ENCODE assay signal across 1 cellular context in the genomic region with DNA sequence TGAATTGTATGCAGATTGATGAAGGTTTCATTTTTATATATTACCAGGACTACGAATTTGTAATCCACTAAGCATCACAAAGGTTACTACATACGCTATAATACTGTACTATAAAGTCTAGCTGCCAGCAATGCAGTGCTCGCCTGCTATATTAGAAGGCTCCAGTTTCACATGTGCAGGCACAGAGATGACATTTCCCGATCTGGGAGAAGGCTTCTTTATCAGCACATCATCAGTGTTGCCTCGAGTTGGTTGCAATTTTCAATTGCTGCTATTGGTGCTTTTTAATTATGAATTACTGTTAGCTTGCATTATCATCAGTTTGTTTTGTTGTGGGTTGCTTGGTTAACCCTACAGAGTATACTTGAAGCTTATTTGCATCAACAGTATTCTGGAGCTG.
TF ChIP-seq lines count a peak whose summit lies in the region.

No MANE protein-coding gene starts in this region.

TF ChIP-seq in IMR-90, 13 proteins besides CTCF, POLR2A, EP300 and RAD21 (continued from another document):
- TF ChIP-seq, protein P1, sequence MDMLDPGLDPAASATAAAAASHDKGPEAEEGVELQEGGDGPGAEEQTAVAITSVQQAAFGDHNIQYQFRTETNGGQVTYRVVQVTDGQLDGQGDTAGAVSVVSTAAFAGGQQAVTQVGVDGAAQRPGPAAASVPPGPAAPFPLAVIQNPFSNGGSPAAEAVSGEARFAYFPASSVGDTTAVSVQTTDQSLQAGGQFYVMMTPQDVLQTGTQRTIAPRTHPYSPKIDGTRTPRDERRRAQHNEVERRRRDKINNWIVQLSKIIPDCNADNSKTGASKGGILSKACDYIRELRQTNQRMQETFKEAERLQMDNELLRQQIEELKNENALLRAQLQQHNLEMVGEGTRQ (IDR thresholded peaks at IDR 0.05; ENCODE audit: low read depth, low read length), result no peak
- TF ChIP-seq CEBPB (IDR thresholded peaks at IDR 0.05; ENCODE audit: low read depth, low read length) (no peak), RCOR1 (IDR thresholded peaks at IDR 0.05; ENCODE audit: insufficient replicate concordance, low read length) (no peak), NFE2L2 (IDR thresholded peaks at IDR 0.05; ENCODE audit: low read depth, low read length) (no peak)
